In the genomic region with DNA sequence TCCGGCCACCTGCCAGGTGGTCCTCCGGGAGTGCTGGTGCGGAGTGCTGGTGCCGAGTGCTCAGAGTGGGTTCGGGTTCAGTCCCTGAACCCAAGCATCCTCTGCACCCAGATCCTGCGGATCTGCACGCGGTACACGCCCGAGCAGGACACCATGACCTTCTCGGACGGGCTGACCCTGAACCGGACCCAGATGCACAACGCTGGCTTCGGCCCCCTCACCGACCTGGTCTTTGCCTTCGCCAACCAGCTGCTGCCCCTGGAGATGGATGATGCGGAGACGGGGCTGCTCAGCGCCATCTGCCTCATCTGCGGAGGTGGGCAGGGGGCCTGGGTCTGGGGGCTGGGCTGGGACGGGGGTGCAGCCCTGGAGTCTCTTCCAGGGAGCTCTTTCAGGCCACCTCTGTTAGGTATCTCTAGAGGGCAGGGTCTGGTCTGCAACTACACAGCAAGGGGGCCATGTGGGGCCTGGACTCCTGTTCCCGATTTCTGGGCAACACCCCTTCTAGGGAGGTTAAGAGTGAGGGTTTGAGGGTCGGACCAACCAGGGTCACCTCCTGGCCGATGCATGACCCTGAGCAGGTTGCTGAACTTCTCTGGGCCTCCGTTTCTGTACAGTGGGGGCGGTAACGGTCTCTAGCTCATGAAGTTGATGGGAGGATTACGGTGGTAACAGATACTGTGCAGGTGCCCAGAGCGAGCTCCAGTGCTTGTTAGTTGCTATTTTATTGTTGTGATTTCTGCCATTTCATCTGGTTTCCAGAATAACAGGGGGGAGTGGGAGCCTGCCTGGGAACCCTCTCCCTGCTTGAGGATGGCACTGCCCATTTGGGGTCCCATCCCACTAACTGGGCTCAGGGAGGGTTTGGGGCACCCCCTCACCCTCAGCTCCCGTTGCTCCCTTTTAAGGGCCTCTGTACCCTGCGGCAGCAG, we compare ENCODE assay signal across 14 cellular contexts. TPM values are rescaled to one million over a fixed set of nuclear protein-coding genes. Genes with fewer than 3 reads are reported as not detected.
DNase-seq lines count a peak whose midpoint lies in the region; ATAC-seq, FAIRE-seq and TF ChIP-seq lines count a peak whose summit lies in the region.
"Had no signal": no experiment of that assay in that cellular context is flagged by ENCODE, and none has a peak within 500 bp of the region (broad histone marks: within the 10 kb centered on the region; RNA-seq: fewer than 3 reads in every experiment).

No MANE protein-coding gene starts in this region.

- FAIRE-seq in HepG2 (lab: Jason Lieb, UNC), result no peak
- FAIRE-seq: pancreas had no signal

- no peak for DNase-seq in activated T-cell treated with anti-CD3 and anti-CD28 coated beads, Interleukin-2, amount 50 U/mL, for 24 hours
- DNase-seq in activated T-cell treated with anti-CD3 and anti-CD28 coated beads, Interleukin-2, amount 50 U/mL, for 48 hours, result no peak
- DNase-seq in T-cell (no peak), HepG2 (ENCODE audit: low spot score) (no peak), spleen (peak; percentile 79), posterior vena cava (ENCODE audit: low spot score) (no peak), NOMO-1 (lab: John Stamatoyannopoulos, UW; ENCODE audit: unreplicated experiment in 2 of 2) (no peak)
- DNase-seq: NCI-H187, NCI-H524 treated with DMSO at 0.1 percent for 48 hours had no signal

- no peak overlapping the region for H3K4me3 Mint-ChIP-seq in activated T-cell treated with anti-CD3 and anti-CD28 coated beads, Interleukin-2, amount 50 U/mL, for 24 hours
- no peak overlapping the region for H3K4me3 Mint-ChIP-seq in T-cell
- H3K4me3 Mint-ChIP-seq: activated naive CD4-positive, alpha-beta T cell treated with anti-CD3 and anti-CD28 coated beads, Interleukin-2, amount 50 U/mL, for 24 hours had no signal

- in situ Hi-C loops in HepG2 (cut with HindIII; ENCODE audit: extremely low pct_ligation_motif_present, low pct_unique_long_range_greater_than_20kb), result loop anchor here (5.0 to 10.0 kb wide), 2 partner anchors 37 to 150 kb away; no protein-coding TSS in a partner anchor

- TF ChIP-seq EP300 in HepG2 (IDR thresholded peaks at IDR 0.05; ENCODE audit: low read depth in 2 of 2, low read length in 2 of 2) (no peak), HepG2 (CRISPR knock-in tag; IDR thresholded peaks at IDR 0.05; ENCODE audit: borderline replicate concordance) (no peak)

- 87% methylated on average over 28 of the region's 32 CpGs for WGBS in HepG2 (ENCODE audit: low lambda C conversion rate)
- 69 to 79% (median 74%) methylated on average over 21 to 32 of the region's 32 CpGs for WGBS in spleen, 5 donors

- no peak overlapping the region for H2AFZ ChIP-seq in HepG2 (ENCODE audit: low read length)

- BruUV-seq in HepG2 (replicated peaks; lab: Mats Ljungman, UMichigan), result no TSS peak

- H3K36me3 Mint-ChIP-seq in activated T-cell treated with anti-CD3 and anti-CD28 coated beads, Interleukin-2, amount 50 U/mL, for 24 hours (ENCODE audit: low read depth), result peaks cover 61% of the 10 kb centered on the region
- peaks cover 27% of the 10 kb centered on the region for H3K36me3 Mint-ChIP-seq in T-cell

- H3K4me1 Mint-ChIP-seq in activated T-cell treated with anti-CD3 and anti-CD28 coated beads, Interleukin-2, amount 50 U/mL, for 24 hours (ENCODE audit: low read depth), result peaks cover 33% of the 10 kb centered on the region
- H3K4me1 Mint-ChIP-seq in T-cell, result peaks cover 17 to 34% (median 31%) of the 10 kb centered on the region in 3 donors

- H3K9me3 ChIP-seq in HepG2 (ENCODE audit: low read length), result no peaks in the 10 kb centered on the region
- no peaks in the 10 kb centered on the region for H3K9me3 ChIP-seq in spleen
- H3K9me3 ChIP-seq: pancreas, transverse colon had no signal

- H3K9me3 Mint-ChIP-seq in activated T-cell treated with anti-CD3 and anti-CD28 coated beads, Interleukin-2, amount 50 U/mL, for 24 hours, result no peaks in the 10 kb centered on the region
- no peaks in the 10 kb centered on the region for H3K9me3 Mint-ChIP-seq in T-cell
- H3K9me3 Mint-ChIP-seq: activated naive CD4-positive, alpha-beta T cell treated with anti-CD3 and anti-CD28 coated beads, Interleukin-2, amount 50 U/mL, for 24 hours had no signal

- H3K36me3 ChIP-seq in HepG2 (replicated peaks in 1 of 2; ENCODE audit: control insufficient read depth in 1 of 2, insufficient read depth in 2 of 2, low read length in 2 of 2) (peaks cover 19 to 22% of the 10 kb centered on the region in 2 experiments), spleen (peaks cover 0 to 81% (median 59%) of the 10 kb centered on the region in 6 donors)

- H4K20me1 ChIP-seq in HepG2 (ENCODE audit: insufficient read depth, low read length), result no peaks in the 10 kb centered on the region

- H3K4me3 ChIP-seq in HepG2 (replicated peaks in 1 of 3; ENCODE audit: insufficient read depth in 1 of 3, low read depth in 2 of 3, low read length in 3 of 3) (no peak overlapping the region), spleen (no peak overlapping the region)
- H3K4me3 ChIP-seq: pancreas, transverse colon had no signal

- POLR2A ChIA-PET in T-cell (lab: Charles Lee) (interaction anchor here (0.6 to 1.0 kb wide), 2 partner anchors 55 to 253 kb away, joined by 3 to 10 read pairs; no protein-coding TSS in a partner anchor), HepG2 (lab: Yijun Ruan, JAX) (interaction anchor here (0.6 to 4.2 kb wide), 9 partner anchors 9 to 135 kb away, joined by 3 to 34 read pairs (median 4); partner anchors contain the start of gene WIPF2)

- CTCF ChIA-PET in T-cell (lab: Charles Lee) (interaction anchor here (0.6 to 6.1 kb wide), 26 partner anchors 11 to 342 kb away, joined by 3 to 69 read pairs (median 4); partner anchors contain the start of genes RARA (in 1 of the 2) and TOP2A (in 1 of the 2)), HepG2 (lab: Yijun Ruan, JAX; ENCODE audit: low intra/inter-chr PET ratio, low total read pairs) (interaction anchor here (1.8 to 5.1 kb wide), 2 partner anchors 50 to 64 kb away, joined by 5 to 157 read pairs; no protein-coding TSS in a partner anchor)

- intact Hi-C loops in HepG2 (cut with micrococcal nuclease; ENCODE audit: unreplicated experiment), result loop anchor here (1.0 to 5.0 kb wide), 2 partner anchors 51 to 152 kb away; no protein-coding TSS in a partner anchor
- intact Hi-C loops in spleen (cut with DNase I; ENCODE audit: low total_unique reads), result loop anchor here (2.0 kb wide), 1 partner anchor 52 kb away; no protein-coding TSS in a partner anchor
- intact Hi-C loops in posterior vena cava (cut with DNase I), result loop anchor here in 1 of 2 donors (10.0 kb wide), 1 partner anchor 140 kb away; the partner anchor contains the start of gene WIPF2

- ATAC-seq in T-cell (replicated peaks in 1 of 4), result no peak
- ATAC-seq in HepG2, result no peak
- no peak for ATAC-seq in HG02623 (IDR thresholded peaks at IDR 0.05; ENCODE audit: unreplicated experiment)

- no peaks in the 10 kb centered on the region for H3K79me2 ChIP-seq in HepG2 (ENCODE audit: insufficient read depth, low read length)

- H3K9ac ChIP-seq in HepG2 (ENCODE audit: insufficient read depth, low read depth, low read length), result no peak overlapping the region
- H3K9ac ChIP-seq: KMS-11 had no signal

- H3K4me1 ChIP-seq in HepG2 (ENCODE audit: insufficient read depth, low read length) (peaks cover 55% of the 10 kb centered on the region), spleen (peaks cover 20 to 99% (median 73%) of the 10 kb centered on the region in 6 donors)

- peak overlapping the region; percentile 47 for H3K27ac Mint-ChIP-seq in activated T-cell treated with anti-CD3 and anti-CD28 coated beads, Interleukin-2, amount 50 U/mL, for 24 hours
- H3K27ac Mint-ChIP-seq in T-cell, result peak overlapping the region; percentile 43 to 58
- H3K27ac Mint-ChIP-seq: activated naive CD4-positive, alpha-beta T cell treated with anti-CD3 and anti-CD28 coated beads, Interleukin-2, amount 50 U/mL, for 24 hours had no signal

- TF ChIP-seq RAD21 in HepG2 (CRISPR knock-in tag; IDR thresholded peaks at IDR 0.05), result no peak

- no peak for TF ChIP-seq CTCF in HepG2 (CRISPR knock-in tag; IDR thresholded peaks at IDR 0.05)
- no peak for TF ChIP-seq CTCF in spleen (IDR thresholded peaks at IDR 0.05 in 8 of 11, conservative IDR thresholded peaks at IDR 0.05 in 3 of 11)

- H3K27me3 ChIP-seq in HepG2 (ENCODE audit: control insufficient read depth in 1 of 2, insufficient read depth in 2 of 2, low read length in 2 of 2) (no peaks in the 10 kb centered on the region), spleen (replicated peaks in 1 of 7) (peaks cover 0 to 3% (median 0%) of the 10 kb centered on the region in 7 donors)
- H3K27me3 ChIP-seq: pancreas, transverse colon had no signal

- no peak for TF ChIP-seq POLR2A in HepG2 (IDR thresholded peaks at IDR 0.05; ENCODE audit: insufficient read depth in 1 of 2, low read depth in 2 of 2, low read length in 2 of 2)
- no peak for TF ChIP-seq POLR2A in spleen (IDR thresholded peaks at IDR 0.05)

- H3K27me3 Mint-ChIP-seq in activated T-cell treated with anti-CD3 and anti-CD28 coated beads, Interleukin-2, amount 50 U/mL, for 24 hours, result no peaks in the 10 kb centered on the region
- H3K27me3 Mint-ChIP-seq in T-cell, result no peaks in the 10 kb centered on the region
- H3K27me3 Mint-ChIP-seq: activated naive CD4-positive, alpha-beta T cell treated with anti-CD3 and anti-CD28 coated beads, Interleukin-2, amount 50 U/mL, for 24 hours had no signal

- no peak overlapping the region for H3K27ac ChIP-seq in HepG2 (ENCODE audit: extremely low read length, insufficient read depth, low read length)
- peak overlapping the region in 5 of 8 donors; percentile 37 to 97 (median 49) for H3K27ac ChIP-seq in spleen
- H3K27ac ChIP-seq: KMS-11, pancreas had no signal

- H3K4me2 ChIP-seq in HepG2 (ENCODE audit: low read depth, low read length), result no peak overlapping the region
- H3K4me2 ChIP-seq: KMS-11 had no signal

RNA-seq across cellular contexts. Expression of gene GJD3, which starts 10.1 kb away (rescaled TPM):
- total RNA-seq in T-cell (not detected), HepG2 (2016; rRNA removed; fragmentation: Illumina TruSeq; extraction: Trizol) (not detected in 2 replicates), spleen (10 to 100 TPM in 4 of 7 donors, 1 to 10 TPM in 3; 7.3 to 15.0 (median 10.4) TPM), posterior vena cava (under 1 TPM; 0.79 to 1.00 TPM)
- total RNA-seq in HepG2 (2016; cell fraction: cytosol; rRNA removed; fragmentation: Illumina TruSeq; extraction: Trizol; ENCODE audit: low read depth), result not detected in 2 replicates
- not detected in 2 replicates for total RNA-seq in HepG2 (2016; cell fraction: insoluble cytoplasmic fraction; rRNA removed; fragmentation: Illumina TruSeq; extraction: Trizol)
- not detected in 2 replicates for total RNA-seq in HepG2 (2016; cell fraction: membrane; rRNA removed; fragmentation: Illumina TruSeq; extraction: Trizol)
- total RNA-seq in HepG2 (2016; cell fraction: nucleus; rRNA removed; fragmentation: Illumina TruSeq; extraction: Trizol), result not detected in 2 replicates
- polyA plus RNA-seq in HepG2 (2011; rRNA removed) (not detected in 2 replicates), spleen (1 to 10 TPM in 1 of 3 donors, under 1 TPM in 2; 0.20 to 1.1 (median 0.33) TPM)
- polyA plus RNA-seq in HepG2 (2011; cell fraction: cytosol; rRNA removed), result not detected in 2 replicates
- polyA plus RNA-seq in HepG2 (2011; cell fraction: nucleus; rRNA removed), result not detected in 2 replicates
- not detected in 2 replicates for polyA plus RNA-seq in HepG2 (2012)
- polyA plus RNA-seq in HepG2 (2016; cell fraction: cytosol; fragmentation: Illumina TruSeq; extraction: Trizol; ENCODE audit: low read depth), result not detected in 2 replicates
- not detected in 2 replicates for polyA plus RNA-seq in HepG2 (2016; cell fraction: insoluble cytoplasmic fraction; fragmentation: Illumina TruSeq; extraction: Trizol; ENCODE audit: low read depth)
- not detected in 2 replicates for polyA plus RNA-seq in HepG2 (2016; cell fraction: membrane; fragmentation: Illumina TruSeq; extraction: Trizol; ENCODE audit: low read depth)
- polyA plus RNA-seq in HepG2 (2016; cell fraction: nucleus; fragmentation: Illumina TruSeq; extraction: Trizol; ENCODE audit: insufficient read depth, low read depth), result not detected in 2 replicates
- polyA minus RNA-seq in HepG2 (2011; rRNA and poly(A)+ RNA removed; ENCODE audit: low replicate concordance), result not detected in 2 replicates
- not detected in 2 replicates for polyA minus RNA-seq in HepG2 (2011; cell fraction: cytosol; rRNA and poly(A)+ RNA removed)
- not detected in 2 replicates for polyA minus RNA-seq in HepG2 (2011; cell fraction: nucleus; rRNA and poly(A)+ RNA removed)
- total RNA-seq: transverse colon had no signal

RNA-seq across cellular contexts. Expression of gene RARA, which starts 45.5 kb away (rescaled TPM):
- total RNA-seq in T-cell, result 10 to 100 TPM; 46.8 to 90.7 (median 69.1) TPM
- total RNA-seq in HepG2 (2016; rRNA removed; fragmentation: Illumina TruSeq; extraction: Trizol), result 8.6 and 8.9 TPM in 2 replicates
- 3.2 and 3.7 TPM in 2 replicates for total RNA-seq in HepG2 (2016; cell fraction: cytosol; rRNA removed; fragmentation: Illumina TruSeq; extraction: Trizol; ENCODE audit: low read depth)
- total RNA-seq in HepG2 (2016; cell fraction: insoluble cytoplasmic fraction; rRNA removed; fragmentation: Illumina TruSeq; extraction: Trizol), result 6.7 and 9.5 TPM in 2 replicates
- total RNA-seq in HepG2 (2016; cell fraction: membrane; rRNA removed; fragmentation: Illumina TruSeq; extraction: Trizol), result 8.2 and 11.1 TPM in 2 replicates
- 6.0 and 7.0 TPM in 2 replicates for total RNA-seq in HepG2 (2016; cell fraction: nucleus; rRNA removed; fragmentation: Illumina TruSeq; extraction: Trizol)
- polyA plus RNA-seq in HepG2 (2011; rRNA removed), result 6.0 and 6.4 TPM in 2 replicates
- polyA plus RNA-seq in HepG2 (2011; cell fraction: cytosol; rRNA removed), result 2.2 and 3.8 TPM in 2 replicates
- polyA plus RNA-seq in HepG2 (2011; cell fraction: nucleus; rRNA removed), result 13.2 and 13.3 TPM in 2 replicates
- polyA plus RNA-seq in HepG2 (2012), result 15.4 and 16.1 TPM in 2 replicates
- 3.8 and 5.4 TPM in 2 replicates for polyA plus RNA-seq in HepG2 (2016; cell fraction: cytosol; fragmentation: Illumina TruSeq; extraction: Trizol; ENCODE audit: low read depth)
- polyA plus RNA-seq in HepG2 (2016; cell fraction: insoluble cytoplasmic fraction; fragmentation: Illumina TruSeq; extraction: Trizol; ENCODE audit: low read depth), result 12.7 and 17.8 TPM in 2 replicates
- polyA plus RNA-seq in HepG2 (2016; cell fraction: membrane; fragmentation: Illumina TruSeq; extraction: Trizol; ENCODE audit: low read depth), result 9.6 and 13.8 TPM in 2 replicates
- polyA plus RNA-seq in HepG2 (2016; cell fraction: nucleus; fragmentation: Illumina TruSeq; extraction: Trizol; ENCODE audit: insufficient read depth, low read depth), result 19.0 and 19.4 TPM in 2 replicates
- polyA minus RNA-seq in HepG2 (2011; rRNA and poly(A)+ RNA removed; ENCODE audit: low replicate concordance), result 6.4 and 11.7 TPM in 2 replicates
- polyA minus RNA-seq in HepG2 (2011; cell fraction: cytosol; rRNA and poly(A)+ RNA removed), result 6.7 and 8.2 TPM in 2 replicates
- 5.2 and 6.7 TPM in 2 replicates for polyA minus RNA-seq in HepG2 (2011; cell fraction: nucleus; rRNA and poly(A)+ RNA removed)
- total RNA-seq in spleen, result 10 to 100 TPM; 56.6 to 95.1 (median 71.2) TPM
- polyA plus RNA-seq in spleen, result 10 to 100 TPM; 13.3 to 28.3 (median 14.8) TPM
- total RNA-seq in posterior vena cava, result 10 to 100 TPM; 47.5 to 54.5 TPM

Comparison
In these comparisons a context has a peak if more than half of its experiments do, and no peak if none do; other contexts are left out.
1. RNA of gene GJD3, which starts 10.1 kb away (total RNA-seq): 7.3 to 15.0 TPM in spleen; 0.79 to 1.00 TPM in posterior vena cava, not detected in HepG2 and not detected in T-cell; every median in the first group is over 4 times any median in the second.